28 cellular contexts compared by ENCODE assay signal in the genomic region with DNA sequence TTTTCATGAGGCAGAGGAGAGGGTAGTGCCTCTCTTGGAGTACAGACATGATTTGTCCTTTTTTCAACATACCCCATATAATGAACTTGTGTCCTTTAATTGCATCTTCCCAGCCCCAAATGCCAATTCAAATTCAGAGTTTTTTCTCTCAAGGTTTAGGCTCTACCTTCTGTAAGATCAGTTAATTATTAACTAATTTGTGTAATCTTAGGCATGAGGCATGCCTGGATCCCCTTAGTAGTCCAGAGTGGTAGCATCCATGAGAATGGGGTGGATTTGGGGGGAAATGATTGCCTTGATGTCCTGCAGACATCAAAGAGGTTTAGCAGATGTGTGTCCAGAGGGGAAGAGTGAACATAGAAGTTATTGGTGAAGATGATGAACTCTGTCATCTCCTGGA.
"Had no signal": no experiment of that assay in that cellular context is flagged by ENCODE, and none has a peak within 500 bp of the region (broad histone marks: within the 10 kb centered on the region; RNA-seq: fewer than 3 reads in every experiment).

No MANE protein-coding gene starts in this region.

- H3K27ac ChIP-seq: brain microvascular endothelial cell, coronary artery, dorsolateral prefrontal cortex, WERI-Rb-1 had no signal

- H3K27me3 ChIP-seq: brain microvascular endothelial cell, dorsolateral prefrontal cortex had no signal

- DNase-seq: activated B cell treated with CpG ODN at 0.5 μM for 24 hours; activated CD4-positive, alpha-beta T cell treated with anti-CD3 and anti-CD28 coated beads for 48 hours; activated CD4-positive, alpha-beta T cell treated with anti-CD3 and anti-CD28 coated beads, Interleukin-2, amount 50 U/mL, for 1 hour; activated CD4-positive, alpha-beta T cell treated with anti-CD3 and anti-CD28 coated beads, Interleukin-2, amount 50 U/mL, for 48 hours; activated CD8-positive, alpha-beta memory T cell treated with anti-CD3 and anti-CD28 coated beads for 24 hours; activated CD8-positive, alpha-beta T cell treated with anti-CD3 and anti-CD28 coated beads for 36 hours; activated effector memory CD4-positive, alpha-beta T cell treated with Interleukin-2 at 50 U/mL for 16 hours; activated gamma-delta T cell treated with Interleukin-2 at 50 U/mL for 16 hours; activated naive CD4-positive, alpha-beta T cell treated with anti-CD3 and anti-CD28 coated beads, Interleukin-2, amount 50 U/mL, for 16 hours; activated naive CD4-positive, alpha-beta T cell treated with Interleukin-2 at 50 U/mL for 16 hours; activated T-cell treated with anti-CD3 and anti-CD28 coated beads, Interleukin-2, amount 50 U/mL, for 4 hours; amniotic stem cell; anterior cingulate cortex; brain microvascular endothelial cell; dorsolateral prefrontal cortex; effector memory CD4-positive, alpha-beta T cell; endodermal cell; foreskin fibroblast; head of caudate nucleus; T-helper 17 cell; WERI-Rb-1 had no signal

- FAIRE-seq: astrocyte, bronchial epithelial cell, TTC549 had no signal

- ATAC-seq: activated CD4-positive, CD25-positive, alpha-beta regulatory T cell treated with anti-CD3 and anti-CD28 coated beads, Interleukin-2, amount 50 U/mL, for 24 hours; activated CD8-positive, alpha-beta T cell treated with anti-CD3 and anti-CD28 coated beads for 36 hours; activated T-cell treated with anti-CD3 and anti-CD28 coated beads, Interleukin-2, amount 50 U/mL, for 4 hours; activated T-helper 17 cell treated with anti-CD3 and anti-CD28 coated beads, Interleukin-2, amount 50 U/mL, for 72 hours; esophagus mucosa; T-helper 17 cell had no signal

- H3K36me3 ChIP-seq: brain microvascular endothelial cell, WERI-Rb-1 had no signal

- H3K4me3 ChIP-seq: coronary artery, dorsolateral prefrontal cortex had no signal
